8 cellular contexts compared by ENCODE assay signal in genomic region chr17:82204831-82205719, GRCh38. TPM values are rescaled to one million over a fixed set of nuclear protein-coding genes. Genes with fewer than 3 reads are reported as not detected.
DNase-seq lines count a peak whose midpoint lies in the region; ATAC-seq lines count a peak whose summit lies in the region.

No MANE protein-coding gene starts in this region.

- H3K23ac ChIP-seq in mesenchymal stem cell (ENCODE audit: low read length in 2 of 2), result no peak overlapping the region

- peak; percentile 52 for DNase-seq in NOMO-1 treated with DMSO at 0.1 percent for 48 hours (lab: John Stamatoyannopoulos, UW; ENCODE audit: unreplicated experiment)
- no peak for DNase-seq in NOMO-1 treated with dmso at 0.1 percent for 144 hours (lab: John Stamatoyannopoulos, UW; ENCODE audit: unreplicated experiment)
- DNase-seq in NCI-H2196 treated with DMSO at 0.1 percent for 48 hours (lab: John Stamatoyannopoulos, UW; ENCODE audit: unreplicated experiment), result peak; percentile 20
- peak; percentile 83 for DNase-seq in amniotic epithelial cell (ENCODE audit: low read depth)
- peak; percentile 84 for DNase-seq in mesenchymal stem cell
- DNase-seq in LoVo (ENCODE audit: low spot score), result no peak
- no peak for DNase-seq in aorta

- peak overlapping the region in 1 of 2 experiments; percentile 52 for H3K4me3 ChIP-seq in mesenchymal stem cell (ENCODE audit: insufficient read depth in 1 of 2, low read depth in 1 of 2, low read length in 2 of 2)
- no peak overlapping the region for H3K4me3 ChIP-seq in aorta (ENCODE audit: low read length in 2 of 2)

- H3K9me3 ChIP-seq in mesenchymal stem cell (ENCODE audit: control insufficient read depth, low read length), result no peaks in the 10 kb centered on the region
- H3K9me3 ChIP-seq in aorta (ENCODE audit: control insufficient read depth, low read length), result no peaks in the 10 kb centered on the region

- H3K9ac ChIP-seq in mesenchymal stem cell (ENCODE audit: low read length), result peak overlapping the region; percentile 88

- peak overlapping the region in 1 of 2 experiments; percentile 67 for H3K14ac ChIP-seq in mesenchymal stem cell (ENCODE audit: low read length in 2 of 2)

- 68% methylated on average over 25 of the region's 25 CpGs for WGBS in mesenchymal stem cell
- WGBS in aorta, 2 donors, result 67% methylated on average over 25 of the region's 25 CpGs

- ATAC-seq in GM19328 (IDR thresholded peaks at IDR 0.05; ENCODE audit: unreplicated experiment) (no peak), aorta (ENCODE audit: low FRiP score) (no peak)

- H4K91ac ChIP-seq in mesenchymal stem cell (ENCODE audit: low read length), result peak overlapping the region; percentile 40

- intact Hi-C loops in aorta (cut with DNase I), result loop anchor here (5.0 kb wide), 2 partner anchors 37 to 117 kb away; no protein-coding TSS in a partner anchor

- H3K4me2 ChIP-seq in mesenchymal stem cell (ENCODE audit: low read length, poor library complexity, severe bottlenecking), result no peak overlapping the region

- H3K27ac ChIP-seq in mesenchymal stem cell (ENCODE audit: low read length, poor library complexity, severe bottlenecking), result peak overlapping the region; percentile 9
- H3K27ac ChIP-seq in aorta (ENCODE audit: low read depth in 1 of 2, low read length in 2 of 2), result no peak overlapping the region

- no peak overlapping the region for H2AK5ac ChIP-seq in mesenchymal stem cell (ENCODE audit: low read length, severe bottlenecking)

- peaks cover 14 to 15% of the 10 kb centered on the region in 2 experiments for H3K36me3 ChIP-seq in mesenchymal stem cell (ENCODE audit: control insufficient read depth in 1 of 2, insufficient read depth in 2 of 2, low read depth in 1 of 2, low read length in 2 of 2)
- H3K36me3 ChIP-seq in aorta (ENCODE audit: control insufficient read depth in 1 of 2, insufficient read depth in 2 of 2, low read length in 1 of 2), result peaks cover 0 to 1% of the 10 kb centered on the region in 2 donors

- H3K4ac ChIP-seq in mesenchymal stem cell (ENCODE audit: low read depth in 1 of 2, low read length in 2 of 2), result peak overlapping the region; percentile 47 to 63

- H3K79me1 ChIP-seq in mesenchymal stem cell (replicated peaks; ENCODE audit: low read length, poor library complexity, severe bottlenecking), result peaks cover 22% of the 10 kb centered on the region

- H2AFZ ChIP-seq in mesenchymal stem cell (ENCODE audit: low read depth, low read length), result no peak overlapping the region

- H3K4me1 ChIP-seq in mesenchymal stem cell (ENCODE audit: control insufficient read depth, insufficient read depth, low read depth, low read length), result peaks cover 27% of the 10 kb centered on the region
- no peaks in the 10 kb centered on the region for H3K4me1 ChIP-seq in aorta (ENCODE audit: control insufficient read depth in 1 of 2, insufficient read depth in 2 of 2, low read length in 2 of 2)

- H2BK120ac ChIP-seq in mesenchymal stem cell (ENCODE audit: low read depth, low read length), result no peak overlapping the region

- H4K8ac ChIP-seq in mesenchymal stem cell (ENCODE audit: low read length), result no peak overlapping the region

- no peak overlapping the region for H2BK15ac ChIP-seq in mesenchymal stem cell (ENCODE audit: low read depth, poor library complexity, severe bottlenecking)

- H3K18ac ChIP-seq in mesenchymal stem cell (ENCODE audit: low read depth in 1 of 2, low read length in 2 of 2), result peak overlapping the region; percentile 7 to 75

- H2BK5ac ChIP-seq in mesenchymal stem cell (ENCODE audit: low read depth, low read length, poor library complexity, severe bottlenecking), result no peak overlapping the region

- peak overlapping the region; percentile 20 to 75 for H2BK12ac ChIP-seq in mesenchymal stem cell (ENCODE audit: low read length in 2 of 2)

- no peaks in the 10 kb centered on the region for H3K27me3 ChIP-seq in mesenchymal stem cell (ENCODE audit: control insufficient read depth in 1 of 2, insufficient read depth in 1 of 2, low read length in 2 of 2)
- H3K27me3 ChIP-seq in aorta (ENCODE audit: control insufficient read depth in 1 of 2, insufficient read depth in 2 of 2, low read length in 1 of 2), result no peaks in the 10 kb centered on the region

RNA-seq across cellular contexts. Expression of gene CCDC57, which starts 7.6 kb away (rescaled TPM):
- polyA plus RNA-seq in mesenchymal stem cell (2013, experiment 1 of 2), result 20.2 TPM
- polyA plus RNA-seq in mesenchymal stem cell (2013, experiment 2 of 2), result 19.0 TPM
- total RNA-seq in aorta, result 10 to 100 TPM; 31.2 to 53.4 TPM
- polyA plus RNA-seq in aorta, result 100 to 1,000 TPM in 1 of 2 donors, 10 to 100 TPM in 1; 17.8 to 145 TPM

RNA-seq across cellular contexts. Expression of gene SLC16A3, which starts 23.8 kb away (rescaled TPM):
- 217 TPM for polyA plus RNA-seq in mesenchymal stem cell (2013, experiment 1 of 2)
- polyA plus RNA-seq in mesenchymal stem cell (2013, experiment 2 of 2), result 200 TPM
- 10 to 100 TPM; 55.6 to 96.9 TPM for total RNA-seq in aorta
- polyA plus RNA-seq in aorta, result 10 to 100 TPM in 1 of 2 donors, 1 to 10 TPM in 1; 7.6 to 20.3 TPM

Comparison
In these comparisons a context has a peak if more than half of its experiments do, and no peak if none do; other contexts are left out.
1. DNase-seq: peak in NOMO-1 treated with DMSO at 0.1 percent for 48 hours (single experiment), NCI-H2196 treated with DMSO at 0.1 percent for 48 hours (single experiment), amniotic epithelial cell (single experiment) and mesenchymal stem cell (single experiment); none in NOMO-1 treated with dmso at 0.1 percent for 144 hours (single experiment), LoVo (single experiment) and aorta (0 of 2).